11 cellular contexts compared by ENCODE assay signal in the genomic region with DNA sequence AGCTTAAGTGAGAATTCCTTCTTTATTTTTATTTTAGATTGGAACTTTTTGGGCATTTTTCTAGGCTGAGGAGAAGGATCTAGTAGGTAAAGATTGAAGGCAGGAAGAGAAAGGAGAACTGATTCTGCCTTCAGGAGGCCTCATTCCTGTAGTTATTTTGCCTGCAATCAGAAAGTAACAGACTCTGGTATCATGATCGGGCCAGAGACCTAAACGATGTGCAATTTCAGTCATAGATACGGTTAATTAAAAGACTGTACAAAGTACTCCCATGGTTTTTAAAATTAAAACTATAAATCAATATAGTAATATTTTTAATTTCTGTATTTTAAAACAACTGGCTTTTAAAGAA. TPM values are rescaled to one million over a fixed set of nuclear protein-coding genes. Genes with fewer than 3 reads are reported as not detected.
DNase-seq lines count a peak whose midpoint lies in the region; ATAC-seq and TF ChIP-seq lines count a peak whose summit lies in the region.
"Not testable (repeated sequence)": the region's sequence is repeated elsewhere in the genome, so short reads cannot be mapped to it uniquely, and the experiment has no call there.
"Had no signal": no experiment of that assay in that cellular context is flagged by ENCODE, and none has a peak within 500 bp of the region (broad histone marks: within the 10 kb centered on the region; RNA-seq: fewer than 3 reads in every experiment).

No MANE protein-coding gene starts in this region.

- H3K4me3 Mint-ChIP-seq in activated B cell treated with CpG ODN at 0.5 μM for 24 hours; effector memory CD8-positive, alpha-beta T cell: not testable (repeated sequence)

- H3K4me1 Mint-ChIP-seq in activated B cell treated with CpG ODN at 0.5 μM for 24 hours; effector memory CD8-positive, alpha-beta T cell (ENCODE audit: low read depth in 2 of 2): not testable (repeated sequence)

- H3K9me3 Mint-ChIP-seq in activated B cell treated with CpG ODN at 0.5 μM for 24 hours; effector memory CD8-positive, alpha-beta T cell: not testable (repeated sequence)

- CTCF ChIA-PET in activated B cell treated with CpG ODN at 0.5 μM for 24 hours (lab: Charles Lee), result not testable (repeated sequence)

- TF ChIP-seq CTCF in activated B cell treated with CpG ODN at 0.5 μM for 24 hours (IDR thresholded peaks at IDR 0.05), result not testable (repeated sequence)

- not testable (repeated sequence) for H3K27ac Mint-ChIP-seq in activated B cell treated with CpG ODN at 0.5 μM for 24 hours; effector memory CD8-positive, alpha-beta T cell

- POLR2A ChIA-PET in activated B cell treated with CpG ODN at 0.5 μM for 24 hours (lab: Charles Lee), result not testable (repeated sequence)

- intact Hi-C loops in activated B cell treated with CpG ODN at 0.5 μM for 24 hours (cut with micrococcal nuclease), result not testable (repeated sequence)

- DNase-seq in activated B cell treated with CpG ODN at 0.5 μM for 24 hours; effector memory CD8-positive, alpha-beta T cell: not testable (repeated sequence)

- ATAC-seq in GM18498 (IDR thresholded peaks at IDR 0.05; ENCODE audit: unreplicated experiment), result peak; percentile 46
- ATAC-seq in GM19324 (IDR thresholded peaks at IDR 0.05; ENCODE audit: low FRiP score, unreplicated experiment), result peak; percentile 42
- ATAC-seq in GM21447 (IDR thresholded peaks at IDR 0.05; ENCODE audit: unreplicated experiment), result peak; percentile 41
- ATAC-seq in GM21825 (IDR thresholded peaks at IDR 0.05; ENCODE audit: unreplicated experiment), result peak; percentile 36
- ATAC-seq in HG03045 (IDR thresholded peaks at IDR 0.05; ENCODE audit: unreplicated experiment), result peak; percentile 45
- peak; percentile 24 for ATAC-seq in HG03378 (IDR thresholded peaks at IDR 0.05; ENCODE audit: unreplicated experiment)
- peak; percentile 21 for ATAC-seq in activated B cell treated with CpG ODN at 0.5 μM for 24 hours (ENCODE audit: low read depth)
- ATAC-seq in effector memory CD8-positive, alpha-beta T cell (replicated peaks), result peak; percentile 26

- H3K27me3 Mint-ChIP-seq in activated B cell treated with CpG ODN at 0.5 μM for 24 hours; effector memory CD8-positive, alpha-beta T cell: not testable (repeated sequence)

- not testable (repeated sequence) for H3K36me3 Mint-ChIP-seq in activated B cell treated with CpG ODN at 0.5 μM for 24 hours (ENCODE audit: low read depth); effector memory CD8-positive, alpha-beta T cell (ENCODE audit: insufficient read depth)

RNA-seq across cellular contexts. Expression of a gene that starts 14.3 kb away (rescaled TPM):
- total RNA-seq in activated B cell treated with CpG ODN at 0.5 μM for 24 hours, result 1.9 and 3.4 TPM in 2 replicates
- total RNA-seq: Caco-2, sciatic nerve, vagina had no signal
